Comparison of ENCODE assay signal across 29 cellular contexts in the genomic region with DNA sequence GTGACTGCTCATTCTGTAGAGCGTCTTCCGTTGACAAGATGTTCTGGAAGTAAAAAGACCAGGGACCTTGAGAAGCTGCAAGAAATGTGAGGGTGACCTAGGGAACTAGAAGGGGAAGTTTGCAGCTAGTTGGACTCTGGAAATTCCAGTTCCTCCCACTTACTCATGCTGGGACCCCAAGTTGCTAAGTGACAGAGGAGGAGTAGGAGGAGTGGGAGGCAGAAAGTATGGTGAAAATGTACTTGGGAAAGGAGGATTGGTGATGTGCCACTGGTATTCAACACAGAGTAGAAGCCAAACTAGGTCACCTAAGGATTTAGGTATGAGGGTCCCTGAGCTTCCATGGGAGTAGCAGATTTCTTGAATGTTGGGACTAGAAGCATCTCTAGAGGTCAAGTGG.
"Had no signal": no experiment of that assay in that cellular context is flagged by ENCODE, and none has a peak within 500 bp of the region (broad histone marks: within the 10 kb centered on the region; RNA-seq: fewer than 3 reads in every experiment).

No MANE protein-coding gene starts in this region.

- H3K27me3 ChIP-seq: ascending aorta, gastrocnemius medialis had no signal

- H3K4me3 ChIP-seq: ascending aorta, breast epithelium, esophagus muscularis mucosa, gastrocnemius medialis had no signal

- H3K27ac ChIP-seq: ascending aorta, breast epithelium, esophagus muscularis mucosa, foreskin keratinocyte, gastrocnemius medialis, WERI-Rb-1 had no signal

- H3K36me3 ChIP-seq: ascending aorta, breast epithelium, esophagus muscularis mucosa, gastrocnemius medialis, WERI-Rb-1 had no signal

- ATAC-seq: activated CD4-positive, CD25-positive, alpha-beta regulatory T cell treated with anti-CD3 and anti-CD28 coated beads, Interleukin-2, amount 50 U/mL, for 24 hours; activated CD8-positive, alpha-beta T cell treated with anti-CD3 and anti-CD28 coated beads for 36 hours; activated naive CD4-positive, alpha-beta T cell treated with anti-CD3 and anti-CD28 coated beads, Interleukin-2, amount 50 U/mL, for 72 hours; activated T-cell treated with anti-CD3 and anti-CD28 coated beads, Interleukin-2, amount 50 U/mL, for 4 hours; activated T-helper 17 cell treated with anti-CD3 and anti-CD28 coated beads, Interleukin-2, amount 50 U/mL, for 72 hours; effector memory CD8-positive, alpha-beta T cell; foreskin keratinocyte; gastrocnemius medialis; T-helper 17 cell had no signal

- H3K4me1 ChIP-seq: breast epithelium had no signal

- H3K9me3 ChIP-seq: ascending aorta, breast epithelium, esophagus muscularis mucosa, gastrocnemius medialis had no signal

- DNase-seq: activated B cell treated with CpG ODN at 0.5 μM for 24 hours; activated CD4-positive, alpha-beta T cell treated with anti-CD3 and anti-CD28 coated beads for 48 hours; activated CD4-positive, alpha-beta T cell treated with anti-CD3 and anti-CD28 coated beads, Interleukin-2, amount 50 U/mL, for 1 hour; activated CD4-positive, alpha-beta T cell treated with anti-CD3 and anti-CD28 coated beads, Interleukin-2, amount 50 U/mL, for 48 hours; activated CD8-positive, alpha-beta memory T cell treated with anti-CD3 and anti-CD28 coated beads for 24 hours; activated CD8-positive, alpha-beta T cell treated with anti-CD3 and anti-CD28 coated beads for 36 hours; activated effector memory CD4-positive, alpha-beta T cell treated with Interleukin-2 at 50 U/mL for 16 hours; activated gamma-delta T cell treated with Interleukin-2 at 50 U/mL for 16 hours; activated naive CD4-positive, alpha-beta T cell treated with anti-CD3 and anti-CD28 coated beads for 36 hours; activated naive CD8-positive, alpha-beta T cell treated with anti-CD3 and anti-CD28 coated beads, Interleukin-2, amount 10 ng/mL, durations not matched to agents 7 days and 5 days; activated T-cell treated with anti-CD3 and anti-CD28 coated beads, Interleukin-2, amount 50 U/mL, for 4 hours; cortex of kidney; dermis blood vessel endothelial cell; effector CD4-positive, alpha-beta T cell; effector memory CD8-positive, alpha-beta T cell; erythroblast; foreskin keratinocyte; gastrocnemius medialis; glutamatergic neuron; T-helper 1 cell; T-helper 17 cell; T1000; WERI-Rb-1 had no signal
